ENCODE assay signal across 16 cellular contexts in the genomic region with DNA sequence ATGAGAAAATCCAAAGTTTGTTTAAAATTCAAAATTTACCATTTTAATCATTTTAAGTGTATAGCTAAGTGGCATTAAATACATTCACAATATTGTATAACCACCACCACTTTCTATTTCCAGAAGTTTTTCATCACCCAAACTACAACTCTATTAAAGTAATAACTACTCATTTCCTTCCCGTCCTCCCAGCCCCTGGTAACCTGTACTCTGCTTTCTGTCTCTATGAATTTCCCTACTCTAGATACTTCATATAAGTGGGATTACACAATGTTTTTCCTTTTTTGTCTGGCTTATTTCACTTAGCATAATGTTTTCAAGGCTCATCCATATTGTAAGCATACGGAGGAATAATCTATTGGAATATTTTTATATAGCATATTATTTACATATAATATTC. TPM values are rescaled to one million over a fixed set of nuclear protein-coding genes. Genes with fewer than 3 reads are reported as not detected.
A peak's percentile ranks its signal among the peaks of the same experiment; 100 is the strongest.
DNase-seq lines count a peak whose midpoint lies in the region; ATAC-seq and TF ChIP-seq lines count a peak whose summit lies in the region.
"Had no signal": no experiment of that assay in that cellular context is flagged by ENCODE, and none has a peak within 500 bp of the region (broad histone marks: within the 10 kb centered on the region; RNA-seq: fewer than 3 reads in every experiment).

No MANE protein-coding gene starts in this region.

- POLR2A ChIA-PET in T-cell (lab: Charles Lee), result interaction anchor here in 1 of 2 donors (0.6 to 0.7 kb wide), 2 partner anchors 11 to 70 kb away, joined by 4 to 8 read pairs; no protein-coding TSS in a partner anchor

- H3K4me3 Mint-ChIP-seq in natural killer cell (no peak overlapping the region), T-cell (no peak overlapping the region), CD14-positive monocyte (no peak overlapping the region)
- no peak overlapping the region for H3K4me3 Mint-ChIP-seq in natural killer cell treated with Interleukin-12 subunit alpha and Interleukin-12 subunit beta and Interleukin-15 and Interleukin-18, amount 100 ng/mL, for 72 hours

- peaks cover 0 to 17% of the 10 kb centered on the region in 2 donors for H3K36me3 ChIP-seq in left lung
- H3K36me3 ChIP-seq: SJCRH30 had no signal

- no peaks in the 10 kb centered on the region for H3K36me3 Mint-ChIP-seq in natural killer cell
- H3K36me3 Mint-ChIP-seq in natural killer cell treated with Interleukin-12 subunit alpha and Interleukin-12 subunit beta and Interleukin-15 and Interleukin-18, amount 100 ng/mL, for 72 hours, result no peaks in the 10 kb centered on the region
- peaks cover 11% of the 10 kb centered on the region for H3K36me3 Mint-ChIP-seq in T-cell
- peaks cover 12 to 36% of the 10 kb centered on the region in 2 donors for H3K36me3 Mint-ChIP-seq in CD14-positive monocyte

- CTCF ChIA-PET in T-cell (lab: Charles Lee), result interaction anchor here (0.5 to 1.0 kb wide), 5 partner anchors 9 to 215 kb away, joined by 3 to 7 read pairs (median 4); no protein-coding TSS in a partner anchor

- H3K4me1 Mint-ChIP-seq in natural killer cell, result peaks cover 22 to 24% of the 10 kb centered on the region in 2 donors
- peaks cover 14 to 15% of the 10 kb centered on the region in 2 donors for H3K4me1 Mint-ChIP-seq in natural killer cell treated with Interleukin-12 subunit alpha and Interleukin-12 subunit beta and Interleukin-15 and Interleukin-18, amount 100 ng/mL, for 72 hours (ENCODE audit: low read depth in 2 of 2)
- H3K4me1 Mint-ChIP-seq in T-cell, result peaks cover 22 to 51% (median 44%) of the 10 kb centered on the region in 3 donors
- H3K4me1 Mint-ChIP-seq in CD14-positive monocyte, result no peaks in the 10 kb centered on the region

- H3K27ac Mint-ChIP-seq in natural killer cell, result peak overlapping the region; percentile 51 to 75
- peak overlapping the region in 1 of 2 donors; percentile 30 for H3K27ac Mint-ChIP-seq in natural killer cell treated with Interleukin-12 subunit alpha and Interleukin-12 subunit beta and Interleukin-15 and Interleukin-18, amount 100 ng/mL, for 72 hours
- peak overlapping the region; percentile 2 to 34 for H3K27ac Mint-ChIP-seq in T-cell
- H3K27ac Mint-ChIP-seq in CD14-positive monocyte, result peak overlapping the region in 2 of 7 donors; percentile 5 to 78

- H3K27ac ChIP-seq in left lung, result no peak overlapping the region
- H3K27ac ChIP-seq: KMS-11, SJCRH30 had no signal

- no peak for TF ChIP-seq CTCF in natural killer cell (IDR thresholded peaks at IDR 0.05)
- TF ChIP-seq CTCF in left lung (IDR thresholded peaks at IDR 0.05), result no peak
- no peak for TF ChIP-seq CTCF in CD14-positive monocyte (IDR thresholded peaks at IDR 0.05)

- ATAC-seq in natural killer cell, result no peak
- ATAC-seq in natural killer cell treated with Interleukin-12 subunit alpha and Interleukin-12 subunit beta and Interleukin-15 and Interleukin-18, amount 100 ng/mL, for 72 hours, result no peak
- ATAC-seq in T-cell (replicated peaks in 1 of 4), result no peak
- peak; percentile 79 for ATAC-seq in left lung
- no peak for ATAC-seq in GM21390 (IDR thresholded peaks at IDR 0.05; ENCODE audit: unreplicated experiment)
- ATAC-seq: HCT116 had no signal

- no peaks in the 10 kb centered on the region for H3K27me3 Mint-ChIP-seq in natural killer cell (ENCODE audit: low read depth in 2 of 2)
- H3K27me3 Mint-ChIP-seq in natural killer cell treated with Interleukin-12 subunit alpha and Interleukin-12 subunit beta and Interleukin-15 and Interleukin-18, amount 100 ng/mL, for 72 hours, result no peaks in the 10 kb centered on the region
- no peaks in the 10 kb centered on the region for H3K27me3 Mint-ChIP-seq in T-cell
- no peaks in the 10 kb centered on the region for H3K27me3 Mint-ChIP-seq in CD14-positive monocyte (ENCODE audit: low read depth in 3 of 3)

- H3K9me3 Mint-ChIP-seq in natural killer cell, result no peaks in the 10 kb centered on the region
- no peaks in the 10 kb centered on the region for H3K9me3 Mint-ChIP-seq in natural killer cell treated with Interleukin-12 subunit alpha and Interleukin-12 subunit beta and Interleukin-15 and Interleukin-18, amount 100 ng/mL, for 72 hours
- no peaks in the 10 kb centered on the region for H3K9me3 Mint-ChIP-seq in T-cell
- H3K9me3 Mint-ChIP-seq in CD14-positive monocyte, result no peaks in the 10 kb centered on the region

- no peak for DNase-seq in natural killer cell
- DNase-seq in natural killer cell treated with Interleukin-12 subunit alpha and Interleukin-12 subunit beta and Interleukin-15 and Interleukin-18, amount 100 ng/mL, for 72 hours (ENCODE audit: low spot score), result no peak
- DNase-seq in T-cell, result no peak
- DNase-seq in left lung, result no peak
- no peak for DNase-seq in putamen (ENCODE audit: low spot score)
- DNase-seq in CD14-positive monocyte (ENCODE audit: low spot score), result no peak
- DNase-seq: GDM1, IMR-90, NCI-H1105 treated with DMSO at 0.1 percent for 48 hours, NCI-H2029 treated with DMSO at 0.1 percent for 48 hours, NCI-H526 treated with DMSO at 0.1 percent for 48 hours, OCI-M1, SJCRH30 had no signal

- H3K4me3 ChIP-seq in left lung, result no peak overlapping the region
- H3K4me3 ChIP-seq: SJCRH30 had no signal

- intact Hi-C loops in natural killer cell (cut with micrococcal nuclease), result no loop called here
- intact Hi-C loops in left lung (cut with DNase I), result no loop called here
- intact Hi-C loops in CD14-positive monocyte (cut with micrococcal nuclease), result no loop called here

- no peaks in the 10 kb centered on the region for H3K27me3 ChIP-seq in left lung
- H3K27me3 ChIP-seq: SJCRH30 had no signal

- H3K4me1 ChIP-seq in left lung, result no peaks in the 10 kb centered on the region
- H3K4me1 ChIP-seq: SJCRH30 had no signal

- no peaks in the 10 kb centered on the region for H3K9me3 ChIP-seq in left lung
- H3K9me3 ChIP-seq: SJCRH30 had no signal

RNA-seq across cellular contexts. Expression of a gene that starts 29.7 kb away (rescaled TPM):
- total RNA-seq in natural killer cell (not detected), T-cell (under 1 TPM in 3 of 5 donors, not detected in 2; 0.47 to 0.79 (median 0.62) TPM), left lung (10 to 100 TPM; 47.9 to 62.6 TPM)
- total RNA-seq in natural killer cell treated with Interleukin-12 subunit alpha and Interleukin-12 subunit beta and Interleukin-15 and Interleukin-18, amount 100 ng/mL, for 72 hours, result under 1 TPM in 1 of 2 donors, not detected in 1; 0.12 TPM
- polyA plus RNA-seq in CD14-positive monocyte, result not detected
- total RNA-seq: IMR-90 had no signal

RNA-seq across cellular contexts. Expression of a gene that starts 38.9 kb away (rescaled TPM):
- 10 to 100 TPM in 2 of 3 donors, 1 to 10 TPM in 1; 5.6 to 13.0 (median 12.7) TPM for total RNA-seq in natural killer cell
- total RNA-seq in natural killer cell treated with Interleukin-12 subunit alpha and Interleukin-12 subunit beta and Interleukin-15 and Interleukin-18, amount 100 ng/mL, for 72 hours, result 10 to 100 TPM; 11.6 to 11.8 TPM
- total RNA-seq in T-cell, result 10 to 100 TPM in 4 of 5 donors, 1 to 10 TPM in 1; 8.7 to 16.4 (median 10.9) TPM
- 10 to 100 TPM; 34.5 to 35.1 TPM for total RNA-seq in left lung
- 10 to 100 TPM; 27.8 to 29.5 TPM for polyA plus RNA-seq in CD14-positive monocyte

RNA-seq across cellular contexts. Expression of a gene that starts 58.1 kb away (rescaled TPM):
- total RNA-seq in natural killer cell (10 to 100 TPM; 46.6 to 84.9 (median 69.6) TPM), T-cell (100 to 1,000 TPM; 146 to 216 (median 185) TPM), left lung (10 to 100 TPM; 47.4 to 55.6 TPM)
- total RNA-seq in natural killer cell treated with Interleukin-12 subunit alpha and Interleukin-12 subunit beta and Interleukin-15 and Interleukin-18, amount 100 ng/mL, for 72 hours, result 100 to 1,000 TPM in 1 of 2 donors, 10 to 100 TPM in 1; 56.2 to 111 TPM
- 1 to 10 TPM; 4.3 to 5.5 TPM for polyA plus RNA-seq in CD14-positive monocyte

Comparison
In these comparisons a context has a peak if more than half of its experiments do, and no peak if none do; other contexts are left out.
1. RNA of a gene that starts 29.7 kb away (total RNA-seq): 47.9 to 62.6 TPM in left lung; 0.47 to 0.79 TPM in T-cell, 0.12 TPM in natural killer cell treated with Interleukin-12 subunit alpha and Interleukin-12 subunit beta and Interleukin-15 and Interleukin-18, amount 100 ng/mL, for 72 hours and not detected in natural killer cell; every median in the first group is over 10 times any median in the second.